2 cellular contexts compared by ENCODE assay signal in the genomic region with DNA sequence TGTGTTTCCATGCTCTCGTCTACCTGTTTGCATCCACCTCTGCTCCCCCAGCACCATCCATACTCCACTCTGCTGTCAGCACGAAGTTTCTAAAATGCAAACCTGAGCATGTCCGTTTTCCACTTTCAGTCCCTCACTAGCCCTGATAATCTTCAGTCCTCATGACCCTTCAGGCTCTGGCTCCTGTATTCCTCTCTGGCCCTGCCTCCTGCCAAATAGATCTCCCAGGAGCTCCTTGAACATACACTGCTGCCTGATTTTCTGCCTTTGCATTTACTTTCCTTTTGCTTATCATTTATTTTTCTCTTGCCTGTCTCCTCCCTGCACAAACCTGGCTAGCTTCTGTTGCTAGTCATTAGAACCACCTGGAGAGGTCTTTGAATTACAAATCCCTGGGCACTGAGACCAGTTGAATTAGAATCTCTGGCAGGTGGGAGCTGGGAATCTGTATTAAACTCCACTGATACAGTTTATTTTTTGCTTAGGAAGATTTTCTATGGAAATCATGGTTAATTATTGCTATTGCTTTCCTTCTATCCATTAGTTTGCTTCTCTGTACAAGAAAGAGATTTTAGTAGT.
A peak's percentile ranks its signal among the peaks of the same experiment; 100 is the strongest.
TF ChIP-seq lines count a peak whose summit lies in the region.

No MANE protein-coding gene starts in this region.

TF ChIP-seq in HEK293, 187 proteins besides CTCF, POLR2A, EP300 and RAD21 (continued from another document):
- TF ChIP-seq, protein P1, sequence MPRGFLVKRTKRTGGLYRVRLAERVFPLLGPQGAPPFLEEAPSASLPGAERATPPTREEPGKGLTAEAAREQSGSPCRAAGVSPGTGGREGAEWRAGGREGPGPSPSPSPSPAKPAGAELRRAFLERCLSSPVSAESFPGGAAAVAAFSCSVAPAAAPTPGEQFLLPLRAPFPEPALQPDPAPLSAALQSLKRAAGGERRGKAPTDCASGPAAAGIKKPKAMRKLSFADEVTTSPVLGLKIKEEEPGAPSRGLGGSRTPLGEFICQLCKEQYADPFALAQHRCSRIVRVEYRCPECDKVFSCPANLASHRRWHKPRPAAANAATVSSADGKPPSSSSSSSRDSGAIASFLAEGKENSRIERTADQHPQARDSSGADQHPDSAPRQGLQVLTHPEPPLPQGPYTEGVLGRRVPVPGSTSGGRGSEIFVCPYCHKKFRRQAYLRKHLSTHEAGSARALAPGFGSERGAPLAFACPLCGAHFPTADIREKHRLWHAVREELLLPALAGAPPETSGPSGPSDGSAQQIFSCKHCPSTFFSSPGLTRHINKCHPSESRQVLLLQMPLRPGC (tag by site-specific recombination; IDR thresholded peaks at IDR 0.05), result no peak
- TF ChIP-seq ZBTB20 (tag by site-specific recombination; IDR thresholded peaks at IDR 0.05) (peak; percentile 80), GLIS2 (tag by site-specific recombination; IDR thresholded peaks at IDR 0.05) (no peak), HOXC10 (CRISPR knock-in tag; IDR thresholded peaks at IDR 0.05) (no peak), KLF8 (tag by site-specific recombination; IDR thresholded peaks at IDR 0.05) (no peak)
- TF ChIP-seq, protein P2, sequence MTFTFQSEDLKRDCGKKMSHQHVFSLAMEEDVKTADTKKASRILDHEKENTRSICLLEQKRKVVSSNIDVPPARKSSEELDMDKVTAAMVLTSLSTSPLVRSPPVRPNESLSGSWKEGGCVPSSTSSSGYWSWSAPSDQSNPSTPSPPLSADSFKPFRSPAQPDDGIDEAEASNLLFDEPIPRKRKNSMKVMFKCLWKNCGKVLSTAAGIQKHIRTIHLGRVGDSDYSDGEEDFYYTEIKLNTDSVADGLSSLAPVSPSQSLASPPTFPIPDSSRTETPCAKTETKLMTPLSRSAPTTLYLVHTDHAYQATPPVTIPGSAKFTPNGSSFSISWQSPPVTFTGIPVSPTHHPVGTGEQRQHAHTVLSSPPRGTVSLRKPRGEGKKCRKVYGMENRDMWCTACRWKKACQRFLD (tag by site-specific recombination; IDR thresholded peaks at IDR 0.05), result no peak
TF ChIP-seq in HEK293: peak in this region for 1.

TF ChIP-seq in GM12878, 131 proteins besides CTCF, POLR2A, EP300 and RAD21 (continued from another document):
- TF ChIP-seq, protein P3, sequence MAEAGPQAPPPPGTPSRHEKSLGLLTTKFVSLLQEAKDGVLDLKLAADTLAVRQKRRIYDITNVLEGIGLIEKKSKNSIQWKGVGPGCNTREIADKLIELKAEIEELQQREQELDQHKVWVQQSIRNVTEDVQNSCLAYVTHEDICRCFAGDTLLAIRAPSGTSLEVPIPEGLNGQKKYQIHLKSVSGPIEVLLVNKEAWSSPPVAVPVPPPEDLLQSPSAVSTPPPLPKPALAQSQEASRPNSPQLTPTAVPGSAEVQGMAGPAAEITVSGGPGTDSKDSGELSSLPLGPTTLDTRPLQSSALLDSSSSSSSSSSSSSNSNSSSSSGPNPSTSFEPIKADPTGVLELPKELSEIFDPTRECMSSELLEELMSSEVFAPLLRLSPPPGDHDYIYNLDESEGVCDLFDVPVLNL (IDR thresholded peaks at IDR 0.05; ENCODE audit: low read depth, low read length), result no peak
- TF ChIP-seq NRF1 (conservative IDR thresholded peaks at IDR 0.05; ENCODE audit: low read depth, low read length) (no peak), TCF3 (IDR thresholded peaks at IDR 0.05; ENCODE audit: borderline replicate concordance, insufficient read depth, low read depth, low read length) (no peak), RBBP5 (conservative IDR thresholded peaks at IDR 0.05) (no peak), SMAD5 (IDR thresholded peaks at IDR 0.05; ENCODE audit: low read depth) (no peak), MTA3 (IDR thresholded peaks at IDR 0.05; ENCODE audit: borderline replicate concordance, low read length) (no peak), CEBPB (IDR thresholded peaks at IDR 0.05; ENCODE audit: borderline replicate concordance in 1 of 2, low read depth in 2 of 2, low read length in 2 of 2) (no peak)
TF ChIP-seq in GM12878: peak in this region for 0.
